Comparison of ENCODE assay signal across 11 cellular contexts in genomic region chr6:33584700-33585402, GRCh38. TPM values are rescaled to one million over a fixed set of nuclear protein-coding genes. Genes with fewer than 3 reads are reported as not detected.
DNase-seq lines count a peak whose midpoint lies in the region; ATAC-seq, FAIRE-seq and TF ChIP-seq lines count a peak whose summit lies in the region.
"Had no signal": no experiment of that assay in that cellular context is flagged by ENCODE, and none has a peak within 500 bp of the region (broad histone marks: within the 10 kb centered on the region; RNA-seq: fewer than 3 reads in every experiment).

No MANE protein-coding gene starts in this region.

- WGBS in HepG2 (ENCODE audit: low lambda C conversion rate): 39% methylated on average over 11 of the region's 11 CpGs
- WGBS in right lobe of liver (ENCODE audit: insufficient coverage, low coverage, low lambda C conversion rate, missing lambda C conversion rate): 54% methylated on average over 6 of the region's 11 CpGs
- WGBS in H1 (ENCODE audit: extremely low coverage in 1 of 2, insufficient coverage in 1 of 2, insufficient read length in 1 of 2, insufficient replicate concordance in 2 of 2, low coverage in 1 of 2, low lambda C conversion rate in 2 of 2, missing lambda C conversion rate in 1 of 2), 2 experiments: 90% methylated on average over 11 of the region's 11 CpGs; no CpG with 5 or more reads in 1 of the 2 experiments
- 70 to 72% methylated on average over 9 to 11 of the region's 11 CpGs for WGBS in upper lobe of left lung, 2 donors

- FAIRE-seq in HepG2 (lab: Jason Lieb, UNC): no peak
- FAIRE-seq in H1 (lab: Jason Lieb, UNC): no peak
- FAIRE-seq: RCC 7860 had no signal

- no peaks in the 10 kb centered on the region for H3K23me2 ChIP-seq in H1 (ENCODE audit: low read depth, low read length)

- peaks cover 50% of the 10 kb centered on the region for H3K4me1 ChIP-seq in HepG2 (ENCODE audit: insufficient read depth, low read length)
- peaks cover 0 to 8% (median 0%) of the 10 kb centered on the region in 4 donors for H3K4me1 ChIP-seq in right lobe of liver
- H3K4me1 ChIP-seq in H1 (replicated peaks in 1 of 4; ENCODE audit: control insufficient read depth in 3 of 4, insufficient read depth in 4 of 4, low read length in 3 of 4): peaks cover under 1 to 8% (median 4%) of the 10 kb centered on the region in 4 experiments
- H3K4me1 ChIP-seq in upper lobe of left lung: peaks cover 21 to 32% (median 28%) of the 10 kb centered on the region in 4 donors
- H3K4me1 ChIP-seq in ascending aorta: peaks cover 4 to 7% of the 10 kb centered on the region in 2 donors

- no peak overlapping the region for H2BK20ac ChIP-seq in H1 (ENCODE audit: low read length)

- H2AK5ac ChIP-seq in H1 (ENCODE audit: low read depth, low read length): no peak overlapping the region

- H3K79me2 ChIP-seq in HepG2 (ENCODE audit: insufficient read depth, low read length) (no peaks in the 10 kb centered on the region), H1 (ENCODE audit: control insufficient read depth in 1 of 2, insufficient read depth in 2 of 2, low read length in 2 of 2) (peaks cover 0 to under 1% of the 10 kb centered on the region in 2 experiments; a peak in 1 of 4 replicates)

- no peak overlapping the region; the same call in 1 of the 2 replicates for H2BK5ac ChIP-seq in H1 (ENCODE audit: low read depth, low read length)

- H4K91ac ChIP-seq in H1 (replicated peaks; ENCODE audit: insufficient read length, low read length): peak overlapping the region; percentile 39

- no peak overlapping the region for H3K9ac ChIP-seq in HepG2 (ENCODE audit: insufficient read depth, low read depth, low read length)
- H3K9ac ChIP-seq in H1 (replicated peaks in 1 of 4; ENCODE audit: extremely low read depth in 1 of 4, low read depth in 3 of 4, low read length in 3 of 4): no peak overlapping the region

- H3K4me2 ChIP-seq in HepG2 (ENCODE audit: low read depth, low read length) (peak overlapping the region; percentile 63; the same call in 1 of the 2 replicates), H1 (ENCODE audit: insufficient read depth in 1 of 2, low read depth in 2 of 2, low read length in 2 of 2) (no peak overlapping the region)

- BruUV-seq in HepG2 (replicated peaks; lab: Mats Ljungman, UMichigan): no TSS peak

- no peaks in the 10 kb centered on the region for H3K36me3 ChIP-seq in HepG2 (replicated peaks in 1 of 2; ENCODE audit: control insufficient read depth in 1 of 2, insufficient read depth in 2 of 2, low read length in 2 of 2)
- no peaks in the 10 kb centered on the region for H3K36me3 ChIP-seq in right lobe of liver
- no peaks in the 10 kb centered on the region for H3K36me3 ChIP-seq in H1 (ENCODE audit: control insufficient read depth in 2 of 4, insufficient read depth in 4 of 4, low read length in 3 of 4)
- H3K36me3 ChIP-seq in upper lobe of left lung: no peaks in the 10 kb centered on the region
- H3K36me3 ChIP-seq in ascending aorta: no peaks in the 10 kb centered on the region
- H3K36me3 ChIP-seq: brain microvascular endothelial cell had no signal

- no peak overlapping the region for H3K23ac ChIP-seq in H1 (ENCODE audit: insufficient read length)

- H2AFZ ChIP-seq in HepG2 (ENCODE audit: low read length) (no peak overlapping the region), H1 (ENCODE audit: low read length) (no peak overlapping the region)

- H4K20me1 ChIP-seq in HepG2 (ENCODE audit: insufficient read depth, low read length) (no peaks in the 10 kb centered on the region), H1 (replicated peaks in 1 of 2; ENCODE audit: control insufficient read depth in 1 of 2, insufficient read depth in 2 of 2, low read length in 2 of 2) (no peaks in the 10 kb centered on the region)

- H2BK120ac ChIP-seq in H1 (replicated peaks; ENCODE audit: low read depth, low read length): no peak overlapping the region

- no peaks in the 10 kb centered on the region for H3K79me1 ChIP-seq in H1 (ENCODE audit: low read depth, low read length)

- no peak for TF ChIP-seq RAD21 in HepG2 (CRISPR knock-in tag; IDR thresholded peaks at IDR 0.05)
- TF ChIP-seq RAD21 in H1 (IDR thresholded peaks at IDR 0.05 in 1 of 2, conservative IDR thresholded peaks at IDR 0.05 in 1 of 2; ENCODE audit: low read depth in 2 of 2, low read length in 2 of 2): no peak

- ATAC-seq in HepG2 (no peak), right lobe of liver (no peak), upper lobe of left lung (ENCODE audit: low FRiP score in 2 of 2) (no peak)

- H2BK12ac ChIP-seq in H1 (ENCODE audit: low read depth, low read length): no peak overlapping the region

- no peak overlapping the region for H3K14ac ChIP-seq in H1 (ENCODE audit: insufficient read length)

- intact Hi-C loops in HepG2 (cut with micrococcal nuclease; ENCODE audit: unreplicated experiment) (loop anchor here (1.0 kb wide), 1 partner anchor 88 kb away; no protein-coding TSS in a partner anchor), right lobe of liver (cut with DNase I) (loop anchor here in 1 of 2 donors (10.0 kb wide), 1 partner anchor 180 kb away; no protein-coding TSS in a partner anchor), ascending aorta (cut with DNase I) (loop anchor here (1.0 to 5.0 kb wide), 5 partner anchors 48 to 569 kb away; partner anchors contain the start of gene LEMD2)

- H3K27me3 ChIP-seq in HepG2 (ENCODE audit: control insufficient read depth in 1 of 2, insufficient read depth in 2 of 2, low read length in 2 of 2) (0 out of 5 replicates have a peak, but pooled peaks cover 0 to 3% of the 10 kb centered on the region in 2 experiments), right lobe of liver (no peaks in the 10 kb centered on the region), H1 (replicated peaks in 1 of 4; ENCODE audit: control insufficient read depth in 3 of 4, extremely low read depth in 1 of 4, insufficient read depth in 3 of 4, low read length in 3 of 4) (no peaks in the 10 kb centered on the region), upper lobe of left lung (no peaks in the 10 kb centered on the region), ascending aorta (no peaks in the 10 kb centered on the region)
- H3K27me3 ChIP-seq: brain microvascular endothelial cell had no signal

- POLR2A ChIA-PET in HepG2 (lab: Yijun Ruan, JAX): no interaction called here
- POLR2A ChIA-PET in RWPE1 (lab: Yijun Ruan, JAX; ENCODE audit: low non-redundant PET): no interaction called here
- POLR2A ChIA-PET in H1 (lab: Charles Lee; ENCODE audit: partially characterized antibody): interaction anchor here (1.6 to 2.2 kb wide), 2 partner anchors 23 to 127 kb away, joined by 3 to 10 read pairs; partner anchors contain the start of gene UQCC2

- CTCF ChIA-PET in HepG2 (lab: Yijun Ruan, JAX; ENCODE audit: low intra/inter-chr PET ratio, low total read pairs) (interaction anchor here (0.8 to 3.1 kb wide), 8 partner anchors 23 to 187 kb away, joined by 3 to 34 read pairs (median 6); no protein-coding TSS in a partner anchor), RWPE1 (lab: Yijun Ruan, JAX) (interaction anchor here (0.6 to 1.0 kb wide), 4 partner anchors 23 to 70 kb away, joined by 3 to 4 read pairs (median 3); no protein-coding TSS in a partner anchor), H1 (lab: Charles Lee; ENCODE audit: partially characterized antibody) (interaction anchor here (0.6 to 9.2 kb wide), 27 partner anchors 10 to 182 kb away, joined by 3 to 131 read pairs (median 5); partner anchors contain the start of gene ITPR3)

- TF ChIP-seq EP300 in HepG2 (IDR thresholded peaks at IDR 0.05; ENCODE audit: low read depth in 2 of 2, low read length in 2 of 2): no peak
- TF ChIP-seq EP300 in HepG2 (CRISPR knock-in tag; IDR thresholded peaks at IDR 0.05; ENCODE audit: borderline replicate concordance): no peak
- no peak for TF ChIP-seq EP300 in H1 (IDR thresholded peaks at IDR 0.05; ENCODE audit: borderline replicate concordance in 1 of 2, low read depth in 2 of 2, low read length in 2 of 2)
- no peak for TF ChIP-seq EP300 in upper lobe of left lung (IDR thresholded peaks at IDR 0.05)

- H2BK15ac ChIP-seq in H1 (ENCODE audit: low read length): 0 out of 2 replicates have a peak overlapping the region, but pooled peaks have one; percentile 46

- H3K27ac ChIP-seq in HepG2 (ENCODE audit: extremely low read length, insufficient read depth, low read length) (no peak overlapping the region), right lobe of liver (no peak overlapping the region), RWPE1 (peak overlapping the region; percentile 97), H1 (ENCODE audit: low read depth, low read length) (no peak overlapping the region), upper lobe of left lung (peak overlapping the region in 3 of 4 donors; percentile 10 to 55 (median 20)), ascending aorta (no peak overlapping the region)
- H3K27ac ChIP-seq: brain microvascular endothelial cell had no signal

- no peak overlapping the region for H3K18ac ChIP-seq in H1 (ENCODE audit: extremely low read depth, low read length)

- no peak overlapping the region for H3K56ac ChIP-seq in H1 (replicated peaks; ENCODE audit: insufficient read length, low read depth, low read length)

- 0 out of 2 replicates have a peak overlapping the region, but pooled peaks have one; percentile 19 for H4K8ac ChIP-seq in H1 (ENCODE audit: extremely low read depth, insufficient read depth, low read length)

- H3K4me3 ChIP-seq in HepG2 (replicated peaks in 1 of 3; ENCODE audit: insufficient read depth in 1 of 3, low read depth in 2 of 3, low read length in 3 of 3): peak overlapping the region in 1 of 3 experiments; percentile 36; a peak in 1 of 6 replicates
- no peak overlapping the region for H3K4me3 ChIP-seq in right lobe of liver
- no peak overlapping the region for H3K4me3 ChIP-seq in H1 (ENCODE audit: extremely low read depth in 1 of 4, insufficient read depth in 2 of 4, low read depth in 3 of 4, low read length in 4 of 4)
- no peak overlapping the region for H3K4me3 ChIP-seq in upper lobe of left lung
- H3K4me3 ChIP-seq in ascending aorta: no peak overlapping the region
- H3K4me3 ChIP-seq: mucosa of descending colon had no signal

- in situ Hi-C loops in HepG2 (cut with HindIII; ENCODE audit: extremely low pct_ligation_motif_present, low pct_unique_long_range_greater_than_20kb): loop anchor here (5.0 kb wide), 4 partner anchors 37 to 177 kb away; partner anchors contain the start of gene ITPR3

- no peak overlapping the region for H4K5ac ChIP-seq in H1 (ENCODE audit: insufficient read length, low read depth, low read length)

- TF ChIP-seq POLR2A in HepG2 (IDR thresholded peaks at IDR 0.05; ENCODE audit: insufficient read depth in 1 of 2, low read depth in 2 of 2, low read length in 2 of 2) (no peak), right lobe of liver (IDR thresholded peaks at IDR 0.05) (no peak), H1 (IDR thresholded peaks at IDR 0.05; ENCODE audit: control extremely low read depth in 1 of 2, low read depth in 2 of 2, low read length in 2 of 2) (no peak), upper lobe of left lung (IDR thresholded peaks at IDR 0.05) (no peak)

- H3K4ac ChIP-seq in H1 (replicated peaks; ENCODE audit: insufficient read length, low read depth, low read length): no peak overlapping the region

- TF ChIP-seq CTCF in HepG2 (CRISPR knock-in tag; IDR thresholded peaks at IDR 0.05) (no peak), right lobe of liver (IDR thresholded peaks at IDR 0.05) (no peak), RWPE1 (conservative IDR thresholded peaks at IDR 0.05; ENCODE audit: low read depth) (no peak), H1 (IDR thresholded peaks at IDR 0.05; ENCODE audit: control extremely low read depth in 1 of 3, insufficient read depth in 1 of 3, low read depth in 1 of 3, low read length in 3 of 3) (no peak), upper lobe of left lung (IDR thresholded peaks at IDR 0.05) (no peak), ascending aorta (IDR thresholded peaks at IDR 0.05) (no peak)

- DNase-seq in HepG2 (ENCODE audit: low spot score): no peak
- no peak for DNase-seq in right lobe of liver
- no peak for DNase-seq in RWPE1 (ENCODE audit: low spot score)
- no peak for DNase-seq in H1 (ENCODE audit: low read depth in 1 of 2, low spot score in 2 of 2)
- DNase-seq in upper lobe of left lung: no peak
- DNase-seq in CD1c-positive myeloid dendritic cell (ENCODE audit: extremely low spot score): no peak
- no peak for DNase-seq in ascending aorta (ENCODE audit: low spot score in 2 of 2)
- no peak for DNase-seq in nucleus accumbens (lab: John Stamatoyannopoulos, UW)

- H3K9me3 ChIP-seq in HepG2 (ENCODE audit: low read length) (no peaks in the 10 kb centered on the region), right lobe of liver (no peaks in the 10 kb centered on the region), H1 (ENCODE audit: insufficient read depth in 2 of 2, low read depth in 1 of 2, low read length in 1 of 2) (no peaks in the 10 kb centered on the region), upper lobe of left lung (no peaks in the 10 kb centered on the region), ascending aorta (no peaks in the 10 kb centered on the region)
- H3K9me3 ChIP-seq: mucosa of descending colon had no signal

RNA-seq across cellular contexts. Expression of gene BAK1, which starts 4.8 kb away (rescaled TPM):
- total RNA-seq in HepG2 (2016; rRNA removed; fragmentation: Illumina TruSeq; extraction: Trizol): 23.8 and 25.9 TPM in 2 replicates
- 16.2 and 22.7 TPM in 2 replicates for total RNA-seq in HepG2 (2016; cell fraction: cytosol; rRNA removed; fragmentation: Illumina TruSeq; extraction: Trizol; ENCODE audit: low read depth)
- total RNA-seq in HepG2 (2016; cell fraction: insoluble cytoplasmic fraction; rRNA removed; fragmentation: Illumina TruSeq; extraction: Trizol): 24.2 and 26.8 TPM in 2 replicates
- 40.6 and 46.1 TPM in 2 replicates for total RNA-seq in HepG2 (2016; cell fraction: membrane; rRNA removed; fragmentation: Illumina TruSeq; extraction: Trizol)
- 11.2 and 14.0 TPM in 2 replicates for total RNA-seq in HepG2 (2016; cell fraction: nucleus; rRNA removed; fragmentation: Illumina TruSeq; extraction: Trizol)
- 15.0 and 22.2 TPM in 2 replicates for polyA plus RNA-seq in HepG2 (2011; rRNA removed)
- polyA plus RNA-seq in HepG2 (2011; cell fraction: cytosol; rRNA removed): 19.9 and 23.5 TPM in 2 replicates
- 13.5 and 15.1 TPM in 2 replicates for polyA plus RNA-seq in HepG2 (2011; cell fraction: nucleus; rRNA removed)
- polyA plus RNA-seq in HepG2 (2012): 10.2 and 16.3 TPM in 2 replicates
- polyA plus RNA-seq in HepG2 (2016; cell fraction: cytosol; fragmentation: Illumina TruSeq; extraction: Trizol; ENCODE audit: low read depth): 21.1 and 27.3 TPM in 2 replicates
- polyA plus RNA-seq in HepG2 (2016; cell fraction: insoluble cytoplasmic fraction; fragmentation: Illumina TruSeq; extraction: Trizol; ENCODE audit: low read depth): 25.7 and 28.6 TPM in 2 replicates
- polyA plus RNA-seq in HepG2 (2016; cell fraction: membrane; fragmentation: Illumina TruSeq; extraction: Trizol; ENCODE audit: low read depth): 36.0 and 39.7 TPM in 2 replicates
- 24.6 and 25.1 TPM in 2 replicates for polyA plus RNA-seq in HepG2 (2016; cell fraction: nucleus; fragmentation: Illumina TruSeq; extraction: Trizol; ENCODE audit: insufficient read depth, low read depth)
- polyA minus RNA-seq in HepG2 (2011; rRNA and poly(A)+ RNA removed; ENCODE audit: low replicate concordance): 38.8 and 50.3 TPM in 2 replicates
- polyA minus RNA-seq in HepG2 (2011; cell fraction: cytosol; rRNA and poly(A)+ RNA removed): 14.0 and 16.7 TPM in 2 replicates
- polyA minus RNA-seq in HepG2 (2011; cell fraction: nucleus; rRNA and poly(A)+ RNA removed): 7.6 and 8.2 TPM in 2 replicates
- total RNA-seq in right lobe of liver: 10 to 100 TPM in 2 of 6 experiments, 1 to 10 TPM in 4; 4.4 to 11.4 (median 6.5) TPM
- total RNA-seq in H1 (2021; fragmentation: NEBNext Ultra II Directional; extraction: Animal tissue kit (Norgen Biotek cat#: 25700)): 43.3 and 45.1 TPM in 2 replicates
- 43.4 and 51.4 TPM in 2 replicates for polyA plus RNA-seq in H1 (2011; rRNA removed)
- 38.7 TPM for polyA plus RNA-seq in H1 (2011; cell fraction: cytosol; rRNA removed)
- 33.2 TPM for polyA plus RNA-seq in H1 (2011; cell fraction: nucleus; rRNA removed)
- polyA plus RNA-seq in H1 (2012, experiment 1 of 2): 25.3 to 42.8 TPM (median 38.6 TPM) in 4 replicates
- 50.1 TPM for polyA plus RNA-seq in H1 (2012, experiment 2 of 2)
- polyA plus RNA-seq in H1 (2013, experiment 1 of 2): 19.1 TPM
- 19.0 TPM for polyA plus RNA-seq in H1 (2013, experiment 2 of 2)
- 33.0 and 37.7 TPM in 2 replicates for polyA minus RNA-seq in H1 (2011; rRNA and poly(A)+ RNA removed)
- 27.4 TPM for polyA minus RNA-seq in H1 (2011; cell fraction: cytosol; rRNA and poly(A)+ RNA removed)
- 15.8 TPM for polyA minus RNA-seq in H1 (2011; cell fraction: nucleus; rRNA and poly(A)+ RNA removed)
- 10 to 100 TPM in 5 of 6 donors, 1 to 10 TPM in 1; 9.2 to 23.5 (median 13.7) TPM for total RNA-seq in upper lobe of left lung
- 8.7 TPM for total RNA-seq in ascending aorta

RNA-seq across cellular contexts. Expression of gene ITPR3, which starts 36.3 kb away (rescaled TPM):
- total RNA-seq in HepG2 (2016; rRNA removed; fragmentation: Illumina TruSeq; extraction: Trizol) (3.4 and 3.8 TPM in 2 replicates), right lobe of liver (1 to 10 TPM in 4 of 6 experiments, under 1 TPM in 2; 0.79 to 3.5 (median 1.6) TPM), upper lobe of left lung (100 to 1,000 TPM in 5 of 6 donors, 10 to 100 TPM in 1; 95.6 to 179 (median 137) TPM), ascending aorta (43.0 TPM)
- 0.30 and 0.44 TPM in 2 replicates for total RNA-seq in HepG2 (2016; cell fraction: cytosol; rRNA removed; fragmentation: Illumina TruSeq; extraction: Trizol; ENCODE audit: low read depth)
- total RNA-seq in HepG2 (2016; cell fraction: insoluble cytoplasmic fraction; rRNA removed; fragmentation: Illumina TruSeq; extraction: Trizol): 2.6 and 4.1 TPM in 2 replicates
- 1.5 and 1.7 TPM in 2 replicates for total RNA-seq in HepG2 (2016; cell fraction: membrane; rRNA removed; fragmentation: Illumina TruSeq; extraction: Trizol)
- total RNA-seq in HepG2 (2016; cell fraction: nucleus; rRNA removed; fragmentation: Illumina TruSeq; extraction: Trizol): 5.0 and 5.8 TPM in 2 replicates
- polyA plus RNA-seq in HepG2 (2011; rRNA removed) (21.4 and 27.4 TPM in 2 replicates), H1 (2011; rRNA removed) (29.1 and 37.2 TPM in 2 replicates)
- 11.6 and 15.9 TPM in 2 replicates for polyA plus RNA-seq in HepG2 (2011; cell fraction: cytosol; rRNA removed)
- polyA plus RNA-seq in HepG2 (2011; cell fraction: nucleus; rRNA removed): 175 and 242 TPM in 2 replicates
- 10.0 and 18.8 TPM in 2 replicates for polyA plus RNA-seq in HepG2 (2012)
- 0.20 and 0.24 TPM in 2 replicates for polyA plus RNA-seq in HepG2 (2016; cell fraction: cytosol; fragmentation: Illumina TruSeq; extraction: Trizol; ENCODE audit: low read depth)
- polyA plus RNA-seq in HepG2 (2016; cell fraction: insoluble cytoplasmic fraction; fragmentation: Illumina TruSeq; extraction: Trizol; ENCODE audit: low read depth): 1.6 and 2.3 TPM in 2 replicates
- polyA plus RNA-seq in HepG2 (2016; cell fraction: membrane; fragmentation: Illumina TruSeq; extraction: Trizol; ENCODE audit: low read depth): 0.54 and 0.78 TPM in 2 replicates
- 11.8 and 13.7 TPM in 2 replicates for polyA plus RNA-seq in HepG2 (2016; cell fraction: nucleus; fragmentation: Illumina TruSeq; extraction: Trizol; ENCODE audit: insufficient read depth, low read depth)
- 47.0 and 79.8 TPM in 2 replicates for polyA minus RNA-seq in HepG2 (2011; rRNA and poly(A)+ RNA removed; ENCODE audit: low replicate concordance)
- polyA minus RNA-seq in HepG2 (2011; cell fraction: cytosol; rRNA and poly(A)+ RNA removed): 20.4 and 20.8 TPM in 2 replicates
- polyA minus RNA-seq in HepG2 (2011; cell fraction: nucleus; rRNA and poly(A)+ RNA removed): 36.2 and 39.1 TPM in 2 replicates
- total RNA-seq in H1 (2021; fragmentation: NEBNext Ultra II Directional; extraction: Animal tissue kit (Norgen Biotek cat#: 25700)): 44.9 and 45.7 TPM in 2 replicates
- polyA plus RNA-seq in H1 (2011; cell fraction: cytosol; rRNA removed): 22.7 TPM
- polyA plus RNA-seq in H1 (2011; cell fraction: nucleus; rRNA removed): 157 TPM
- 22.4 to 35.2 TPM (median 31.8 TPM) in 4 replicates for polyA plus RNA-seq in H1 (2012, experiment 1 of 2)
- polyA plus RNA-seq in H1 (2012, experiment 2 of 2): 11.9 TPM
- polyA plus RNA-seq in H1 (2013, experiment 1 of 2): 24.7 TPM
- polyA plus RNA-seq in H1 (2013, experiment 2 of 2): 23.5 TPM
- polyA minus RNA-seq in H1 (2011; rRNA and poly(A)+ RNA removed): 45.6 and 48.9 TPM in 2 replicates
- polyA minus RNA-seq in H1 (2011; cell fraction: cytosol; rRNA and poly(A)+ RNA removed): 23.7 TPM
- 42.2 TPM for polyA minus RNA-seq in H1 (2011; cell fraction: nucleus; rRNA and poly(A)+ RNA removed)

Comparison
In these comparisons a context has a peak if more than half of its experiments do, and no peak if none do; other contexts are left out.
1. H3K27ac ChIP-seq: peak in RWPE1 (single experiment) and upper lobe of left lung (3 of 4); none in HepG2 (single experiment), right lobe of liver (0 of 3), H1 (single experiment) and ascending aorta (0 of 2).